In genomic region chrX:38327007-38327774, GRCh38 we compare ENCODE assay signal across 1 cellular context.
TF ChIP-seq lines count a peak whose summit lies in the region.

A gene with protein sequence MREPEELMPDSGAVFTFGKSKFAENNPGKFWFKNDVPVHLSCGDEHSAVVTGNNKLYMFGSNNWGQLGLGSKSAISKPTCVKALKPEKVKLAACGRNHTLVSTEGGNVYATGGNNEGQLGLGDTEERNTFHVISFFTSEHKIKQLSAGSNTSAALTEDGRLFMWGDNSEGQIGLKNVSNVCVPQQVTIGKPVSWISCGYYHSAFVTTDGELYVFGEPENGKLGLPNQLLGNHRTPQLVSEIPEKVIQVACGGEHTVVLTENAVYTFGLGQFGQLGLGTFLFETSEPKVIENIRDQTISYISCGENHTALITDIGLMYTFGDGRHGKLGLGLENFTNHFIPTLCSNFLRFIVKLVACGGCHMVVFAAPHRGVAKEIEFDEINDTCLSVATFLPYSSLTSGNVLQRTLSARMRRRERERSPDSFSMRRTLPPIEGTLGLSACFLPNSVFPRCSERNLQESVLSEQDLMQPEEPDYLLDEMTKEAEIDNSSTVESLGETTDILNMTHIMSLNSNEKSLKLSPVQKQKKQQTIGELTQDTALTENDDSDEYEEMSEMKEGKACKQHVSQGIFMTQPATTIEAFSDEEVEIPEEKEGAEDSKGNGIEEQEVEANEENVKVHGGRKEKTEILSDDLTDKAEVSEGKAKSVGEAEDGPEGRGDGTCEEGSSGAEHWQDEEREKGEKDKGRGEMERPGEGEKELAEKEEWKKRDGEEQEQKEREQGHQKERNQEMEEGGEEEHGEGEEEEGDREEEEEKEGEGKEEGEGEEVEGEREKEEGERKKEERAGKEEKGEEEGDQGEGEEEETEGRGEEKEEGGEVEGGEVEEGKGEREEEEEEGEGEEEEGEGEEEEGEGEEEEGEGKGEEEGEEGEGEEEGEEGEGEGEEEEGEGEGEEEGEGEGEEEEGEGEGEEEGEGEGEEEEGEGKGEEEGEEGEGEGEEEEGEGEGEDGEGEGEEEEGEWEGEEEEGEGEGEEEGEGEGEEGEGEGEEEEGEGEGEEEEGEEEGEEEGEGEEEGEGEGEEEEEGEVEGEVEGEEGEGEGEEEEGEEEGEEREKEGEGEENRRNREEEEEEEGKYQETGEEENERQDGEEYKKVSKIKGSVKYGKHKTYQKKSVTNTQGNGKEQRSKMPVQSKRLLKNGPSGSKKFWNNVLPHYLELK (minus strand): TSS chrX:38327509. CDS start chrX:38327367, 142 bp downstream.

TF ChIP-seq in K562, 482 proteins besides CTCF, POLR2A, EP300 and RAD21 (continued from another document and continues in another):
- TF ChIP-seq, protein P1, sequence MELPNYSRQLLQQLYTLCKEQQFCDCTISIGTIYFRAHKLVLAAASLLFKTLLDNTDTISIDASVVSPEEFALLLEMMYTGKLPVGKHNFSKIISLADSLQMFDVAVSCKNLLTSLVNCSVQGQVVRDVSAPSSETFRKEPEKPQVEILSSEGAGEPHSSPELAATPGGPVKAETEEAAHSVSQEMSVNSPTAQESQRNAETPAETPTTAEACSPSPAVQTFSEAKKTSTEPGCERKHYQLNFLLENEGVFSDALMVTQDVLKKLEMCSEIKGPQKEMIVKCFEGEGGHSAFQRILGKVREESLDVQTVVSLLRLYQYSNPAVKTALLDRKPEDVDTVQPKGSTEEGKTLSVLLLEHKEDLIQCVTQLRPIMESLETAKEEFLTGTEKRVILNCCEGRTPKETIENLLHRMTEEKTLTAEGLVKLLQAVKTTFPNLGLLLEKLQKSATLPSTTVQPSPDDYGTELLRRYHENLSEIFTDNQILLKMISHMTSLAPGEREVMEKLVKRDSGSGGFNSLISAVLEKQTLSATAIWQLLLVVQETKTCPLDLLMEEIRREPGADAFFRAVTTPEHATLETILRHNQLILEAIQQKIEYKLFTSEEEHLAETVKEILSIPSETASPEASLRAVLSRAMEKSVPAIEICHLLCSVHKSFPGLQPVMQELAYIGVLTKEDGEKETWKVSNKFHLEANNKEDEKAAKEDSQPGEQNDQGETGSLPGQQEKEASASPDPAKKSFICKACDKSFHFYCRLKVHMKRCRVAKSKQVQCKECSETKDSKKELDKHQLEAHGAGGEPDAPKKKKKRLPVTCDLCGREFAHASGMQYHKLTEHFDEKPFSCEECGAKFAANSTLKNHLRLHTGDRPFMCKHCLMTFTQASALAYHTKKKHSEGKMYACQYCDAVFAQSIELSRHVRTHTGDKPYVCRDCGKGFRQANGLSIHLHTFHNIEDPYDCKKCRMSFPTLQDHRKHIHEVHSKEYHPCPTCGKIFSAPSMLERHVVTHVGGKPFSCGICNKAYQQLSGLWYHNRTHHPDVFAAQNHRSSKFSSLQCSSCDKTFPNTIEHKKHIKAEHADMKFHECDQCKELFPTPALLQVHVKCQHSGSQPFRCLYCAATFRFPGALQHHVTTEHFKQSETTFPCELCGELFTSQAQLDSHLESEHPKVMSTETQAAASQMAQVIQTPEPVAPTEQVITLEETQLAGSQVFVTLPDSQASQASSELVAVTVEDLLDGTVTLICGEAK (IDR thresholded peaks at IDR 0.05), result peak; percentile 80
- TF ChIP-seq, protein P1 (CRISPR knock-in tag; IDR thresholded peaks at IDR 0.05), result no peak
- no peak for TF ChIP-seq TEAD2 (tag; IDR thresholded peaks at IDR 0.05)
- no peak for TF ChIP-seq DDX20 (tag; IDR thresholded peaks at IDR 0.05; ENCODE audit: low read depth)
- peak in 1 of 3 experiments; percentile 34 for TF ChIP-seq YY1 (IDR thresholded peaks at IDR 0.05; ENCODE audit: borderline replicate concordance in 1 of 3, control insufficient read depth in 1 of 3, extremely low read depth in 1 of 3, insufficient read depth in 3 of 3, insufficient read length in 1 of 3, insufficient replicate concordance in 2 of 3, low read depth in 1 of 3, low read length in 2 of 3)
- peak; percentile 83 for TF ChIP-seq CTBP1 (IDR thresholded peaks at IDR 0.05; ENCODE audit: borderline replicate concordance)
- TF ChIP-seq ZNF274 (IDR thresholded peaks at IDR 0.05; ENCODE audit: borderline replicate concordance, low read depth, low read length), result no peak
- no peak for TF ChIP-seq GTF2F1 (IDR thresholded peaks at IDR 0.05; ENCODE audit: low read depth, low read length)
- TF ChIP-seq NEUROD1 (IDR thresholded peaks at IDR 0.05; ENCODE audit: borderline replicate concordance, low read depth, low read length, partially characterized antibody), result peak; percentile 75
- no peak for TF ChIP-seq ZNF175 (CRISPR knock-in tag; IDR thresholded peaks at IDR 0.05; ENCODE audit: low read depth)
- no peak for TF ChIP-seq ZBTB26 (CRISPR knock-in tag; IDR thresholded peaks at IDR 0.05)
- TF ChIP-seq ESRRA (IDR thresholded peaks at IDR 0.05; ENCODE audit: borderline replicate concordance, low read depth), result no peak
- no peak for TF ChIP-seq THRA (IDR thresholded peaks at IDR 0.05)
- TF ChIP-seq ZBED1 (IDR thresholded peaks at IDR 0.05), result no peak
- peak; percentile 43; the same call in 1 of the 2 replicates for TF ChIP-seq ETV5 (CRISPR knock-in tag; IDR thresholded peaks at IDR 0.05; ENCODE audit: low read depth)
- no peak for TF ChIP-seq NFE2L1 (tag; IDR thresholded peaks at IDR 0.05; ENCODE audit: borderline replicate concordance, low read depth)
- TF ChIP-seq LCOR (CRISPR knock-in tag; IDR thresholded peaks at IDR 0.05), result 0 out of 2 replicates have a peak, but pooled peaks have one; percentile 38
- no peak for TF ChIP-seq JUNB (CRISPR knock-in tag; conservative IDR thresholded peaks at IDR 0.05)
- TF ChIP-seq ZBTB8A (IDR thresholded peaks at IDR 0.05; ENCODE audit: partially characterized antibody), result no peak
- TF ChIP-seq, protein P2, sequence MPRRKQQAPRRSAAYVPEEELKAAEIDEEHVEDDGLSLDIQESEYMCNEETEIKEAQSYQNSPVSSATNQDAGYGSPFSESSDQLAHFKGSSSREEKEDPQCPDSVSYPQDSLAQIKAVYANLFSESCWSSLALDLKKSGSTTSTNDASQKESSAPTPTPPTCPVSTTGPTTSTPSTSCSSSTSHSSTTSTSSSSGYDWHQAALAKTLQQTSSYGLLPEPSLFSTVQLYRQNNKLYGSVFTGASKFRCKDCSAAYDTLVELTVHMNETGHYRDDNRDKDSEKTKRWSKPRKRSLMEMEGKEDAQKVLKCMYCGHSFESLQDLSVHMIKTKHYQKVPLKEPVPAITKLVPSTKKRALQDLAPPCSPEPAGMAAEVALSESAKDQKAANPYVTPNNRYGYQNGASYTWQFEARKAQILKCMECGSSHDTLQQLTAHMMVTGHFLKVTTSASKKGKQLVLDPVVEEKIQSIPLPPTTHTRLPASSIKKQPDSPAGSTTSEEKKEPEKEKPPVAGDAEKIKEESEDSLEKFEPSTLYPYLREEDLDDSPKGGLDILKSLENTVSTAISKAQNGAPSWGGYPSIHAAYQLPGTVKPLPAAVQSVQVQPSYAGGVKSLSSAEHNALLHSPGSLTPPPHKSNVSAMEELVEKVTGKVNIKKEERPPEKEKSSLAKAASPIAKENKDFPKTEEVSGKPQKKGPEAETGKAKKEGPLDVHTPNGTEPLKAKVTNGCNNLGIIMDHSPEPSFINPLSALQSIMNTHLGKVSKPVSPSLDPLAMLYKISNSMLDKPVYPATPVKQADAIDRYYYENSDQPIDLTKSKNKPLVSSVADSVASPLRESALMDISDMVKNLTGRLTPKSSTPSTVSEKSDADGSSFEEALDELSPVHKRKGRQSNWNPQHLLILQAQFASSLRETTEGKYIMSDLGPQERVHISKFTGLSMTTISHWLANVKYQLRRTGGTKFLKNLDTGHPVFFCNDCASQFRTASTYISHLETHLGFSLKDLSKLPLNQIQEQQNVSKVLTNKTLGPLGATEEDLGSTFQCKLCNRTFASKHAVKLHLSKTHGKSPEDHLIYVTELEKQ (CRISPR knock-in tag; IDR thresholded peaks at IDR 0.05), result no peak
- TF ChIP-seq CUX1 (CRISPR knock-in tag; IDR thresholded peaks at IDR 0.05), result no peak
- TF ChIP-seq HDAC8 (tag; IDR thresholded peaks at IDR 0.05), result no peak
- peak; percentile 62; the same call in 1 of the 2 replicates for TF ChIP-seq PHF8 (IDR thresholded peaks at IDR 0.05; ENCODE audit: borderline replicate concordance, low read length)
- no peak for TF ChIP-seq RNF219 (CRISPR knock-in tag; IDR thresholded peaks at IDR 0.05)
- TF ChIP-seq ZNF282 (CRISPR knock-in tag; IDR thresholded peaks at IDR 0.05), result no peak
- no peak; the same call in none of the 2 replicates for TF ChIP-seq ATF7 (IDR thresholded peaks at IDR 0.05)
